In genomic region chr1:184986250-184986649, GRCh38 we compare ENCODE assay signal across 10 cellular contexts. TPM values are rescaled to one million over a fixed set of nuclear protein-coding genes. Genes with fewer than 3 reads are reported as not detected.
DNase-seq lines count a peak whose midpoint lies in the region; ATAC-seq, FAIRE-seq and TF ChIP-seq lines count a peak whose summit lies in the region.
"Had no signal": no experiment of that assay in that cellular context is flagged by ENCODE, and none has a peak within 500 bp of the region (broad histone marks: within the 10 kb centered on the region; RNA-seq: fewer than 3 reads in every experiment).

No MANE protein-coding gene starts in this region.

- ATAC-seq in A549 = peak; percentile 49 to 65; a peak in 2 of 6 replicates
- no peak for ATAC-seq in activated T-cell treated with anti-CD3 and anti-CD28 coated beads, Interleukin-2, amount 50 U/mL, for 4 hours
- no peak for ATAC-seq in HG03521 (IDR thresholded peaks at IDR 0.05; ENCODE audit: unreplicated experiment)

- CTCF ChIA-PET in A549 (lab: Yijun Ruan, JAX) (interaction anchor here (0.7 to 17.1 kb wide), 7 partner anchors 11 to 695 kb away, joined by 3 to 222 read pairs (median 5); partner anchors contain the start of gene SWT1), GM10248 (lab: Yijun Ruan, JAX) (interaction anchor here (1.0 to 10.2 kb wide), 7 partner anchors 10 to 190 kb away, joined by 3 to 269 read pairs (median 8); partner anchors contain the start of gene NIBAN1)

- no peaks in the 10 kb centered on the region for H3K9me3 Mint-ChIP-seq in activated T-cell treated with anti-CD3 and anti-CD28 coated beads, Interleukin-2, amount 50 U/mL, for 4 hours

- no peak overlapping the region for H3K4me3 Mint-ChIP-seq in activated T-cell treated with anti-CD3 and anti-CD28 coated beads, Interleukin-2, amount 50 U/mL, for 4 hours

- WGBS in A549 (ENCODE audit: missing lambda C conversion rate) = 13% methylated on average over 5 of the region's 5 CpGs

- DNase-seq in A549 (ENCODE audit: low read depth in 1 of 2, low spot score in 1 of 2) (peak in 1 of 2 experiments; percentile 43), GM10248 (ENCODE audit: extremely low spot score) (no peak), RPMI7951 (ENCODE audit: low read depth) (peak; percentile 25), fibroblast of peridontal ligament (ENCODE audit: extremely low read depth) (peak; percentile 67), hepatic stellate cell (ENCODE audit: low spot score) (no peak), NCI-H2227 (lab: John Stamatoyannopoulos, UW; ENCODE audit: unreplicated experiment) (no peak)
- no peak for DNase-seq in activated T-cell treated with anti-CD3 and anti-CD28 coated beads, Interleukin-2, amount 50 U/mL, for 4 hours
- DNase-seq: aorta, DMS79 treated with DMSO at 0.1 percent for 48 hours had no signal

- no peak overlapping the region for H3K4me3 ChIP-seq in A549

- TF ChIP-seq CTCF in A549 (IDR thresholded peaks at IDR 0.05) (peak; percentile 13; the same call in 1 of the 3 replicates), GM10248 (IDR thresholded peaks at IDR 0.05; ENCODE audit: control extremely low read depth, extremely low read depth, low read depth, missing control alignments) (peak; percentile 31)

- no peak for TF ChIP-seq POLR2A in A549 (IDR thresholded peaks at IDR 0.05; ENCODE audit: low read length)

- H3K27ac ChIP-seq in A549 = no peak overlapping the region

- H3K36me3 Mint-ChIP-seq in activated T-cell treated with anti-CD3 and anti-CD28 coated beads, Interleukin-2, amount 50 U/mL, for 4 hours (ENCODE audit: insufficient read depth) = no peaks in the 10 kb centered on the region

- FAIRE-seq in A549 (lab: Jason Lieb, UNC) = no peak

- TF ChIP-seq EP300 in A549 (IDR thresholded peaks at IDR 0.05) = no peak

- peaks cover 3% of the 10 kb centered on the region for H3K4me1 Mint-ChIP-seq in activated T-cell treated with anti-CD3 and anti-CD28 coated beads, Interleukin-2, amount 50 U/mL, for 4 hours (ENCODE audit: low read depth)

- no peaks in the 10 kb centered on the region for H3K4me1 ChIP-seq in A549

- no peaks in the 10 kb centered on the region for H3K9me3 ChIP-seq in A549

- peak; percentile 34 to 50; a peak in 3 of 5 replicates for TF ChIP-seq RAD21 in A549 (conservative IDR thresholded peaks at IDR 0.05 in 1 of 2, IDR thresholded peaks at IDR 0.05 in 1 of 2)

- POLR2A ChIA-PET in A549 (lab: Yijun Ruan, JAX) (no interaction called here), GM10248 (lab: Yijun Ruan, JAX) (no interaction called here)

- H3K4me2 ChIP-seq in A549 = no peak overlapping the region

- peaks cover 10% of the 10 kb centered on the region for H3K27me3 Mint-ChIP-seq in activated T-cell treated with anti-CD3 and anti-CD28 coated beads, Interleukin-2, amount 50 U/mL, for 4 hours (ENCODE audit: low read depth)

TF ChIP-seq in A549, 52 proteins besides CTCF, POLR2A, EP300 and RAD21:
- no peak for TF ChIP-seq RNF2 (IDR thresholded peaks at IDR 0.05; ENCODE audit: borderline replicate concordance, low read depth)
- peak; percentile 33; the same call in 1 of the 3 replicates for TF ChIP-seq SMC3 (IDR thresholded peaks at IDR 0.05)
TF ChIP-seq in A549: peak in this region for 1.

RNA-seq across cellular contexts. Expression of gene NIBAN1, which starts 11.9 kb away (rescaled TPM):
- 12.7 and 15.4 TPM in 2 replicates for polyA plus RNA-seq in A549 (2011; rRNA removed)
- polyA plus RNA-seq in A549 (2012; cell fraction: cytosol; rRNA removed) = 0.29 and 0.36 TPM in 2 replicates
- polyA plus RNA-seq in A549 (2012; cell fraction: nucleus; rRNA removed) = 0.40 and 0.49 TPM in 2 replicates
- polyA plus RNA-seq in A549 (2017; fragmentation: RNase III; extraction: RNeasy Plus Mini Kit Qiagen cat#74134 plus additional on column Dnase treatment) = 0.33 to 0.67 TPM (median 0.35 TPM) in 3 replicates
- polyA minus RNA-seq in A549 (2011; rRNA and poly(A)+ RNA removed) = 10.4 and 10.9 TPM in 2 replicates
- total RNA-seq in RPMI7951 (2014; rRNA removed; shearing (Covaris generic)) = 9.7 and 9.9 TPM in 2 replicates
- total RNA-seq in activated T-cell treated with anti-CD3 and anti-CD28 coated beads, Interleukin-2, amount 50 U/mL, for 4 hours = 10 to 100 TPM in 2 of 3 donors, 1 to 10 TPM in 1; 5.6 to 14.2 (median 12.2) TPM

RNA-seq across cellular contexts. Expression of gene RNF2, which starts 59.1 kb away (rescaled TPM):
- 38.2 and 39.0 TPM in 2 replicates for polyA plus RNA-seq in A549 (2011; rRNA removed)
- 11.1 and 11.4 TPM in 2 replicates for polyA plus RNA-seq in A549 (2012; cell fraction: cytosol; rRNA removed)
- 3.2 and 3.7 TPM in 2 replicates for polyA plus RNA-seq in A549 (2012; cell fraction: nucleus; rRNA removed)
- polyA plus RNA-seq in A549 (2017; fragmentation: RNase III; extraction: RNeasy Plus Mini Kit Qiagen cat#74134 plus additional on column Dnase treatment) = 15.0 to 18.3 TPM (median 16.6 TPM) in 3 replicates
- polyA minus RNA-seq in A549 (2011; rRNA and poly(A)+ RNA removed) = 21.3 and 24.6 TPM in 2 replicates
- total RNA-seq in RPMI7951 (2014; rRNA removed; shearing (Covaris generic)) = 17.5 and 21.1 TPM in 2 replicates
- 10 to 100 TPM; 26.7 to 29.7 (median 27.2) TPM for total RNA-seq in activated T-cell treated with anti-CD3 and anti-CD28 coated beads, Interleukin-2, amount 50 U/mL, for 4 hours

Comparison
In these comparisons a context has a peak if more than half of its experiments do, and no peak if none do; other contexts are left out.
1. ATAC-seq: peak in A549 (2 of 2); none in activated T-cell treated with anti-CD3 and anti-CD28 coated beads, Interleukin-2, amount 50 U/mL, for 4 hours (0 of 2) and HG03521 (single experiment).
2. DNase-seq: peak in RPMI7951 (single experiment) and fibroblast of peridontal ligament (single experiment); none in GM10248 (single experiment), hepatic stellate cell (single experiment), activated T-cell treated with anti-CD3 and anti-CD28 coated beads, Interleukin-2, amount 50 U/mL, for 4 hours (single experiment) and NCI-H2227 (single experiment).